In the genomic region with DNA sequence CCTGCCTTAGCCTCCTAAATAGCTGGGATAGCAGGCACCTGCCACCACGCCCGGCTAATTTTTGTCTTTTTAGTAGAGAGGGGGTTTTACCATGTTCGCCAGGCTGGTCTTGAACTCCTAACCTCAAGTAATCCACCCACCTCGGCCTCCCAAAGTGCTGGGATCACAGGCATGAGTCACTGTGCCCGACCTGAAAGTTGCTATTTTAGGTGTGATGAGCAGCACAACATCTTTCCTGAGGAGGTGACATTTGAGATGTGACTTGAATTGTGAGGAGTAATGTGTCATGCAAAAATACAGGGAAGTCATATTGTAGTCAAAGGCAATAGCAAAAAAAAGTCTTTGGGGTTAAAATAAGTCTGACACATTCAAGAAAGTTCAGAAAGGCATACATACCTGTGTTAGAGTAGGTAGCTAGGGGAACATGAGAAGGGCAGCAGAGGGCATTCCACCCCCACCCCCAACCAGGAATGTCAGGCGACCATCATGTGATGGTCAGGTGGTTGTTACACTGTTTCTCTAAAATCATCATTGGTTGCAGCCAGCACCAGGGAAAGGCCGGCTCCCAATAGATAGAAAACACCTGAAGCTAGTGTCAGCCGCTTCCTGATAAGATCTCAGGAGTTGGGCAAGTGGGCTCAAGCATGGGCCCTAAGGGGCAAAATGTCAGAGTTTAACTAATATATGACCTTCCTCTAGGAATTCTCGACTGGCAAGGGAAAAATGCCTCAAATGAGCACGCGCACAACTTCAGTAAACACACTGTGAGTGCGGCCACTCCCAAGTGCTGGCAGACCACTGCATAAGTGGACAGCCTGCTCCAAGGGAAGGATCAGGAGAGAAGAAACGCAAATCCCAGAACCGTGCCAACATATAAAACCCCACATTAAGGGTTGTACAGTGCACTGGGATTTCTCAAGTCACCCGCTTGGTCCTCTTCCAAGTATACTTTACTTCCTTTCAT, we compare ENCODE assay signal across 11 cellular contexts. TPM values are rescaled to one million over a fixed set of nuclear protein-coding genes. Genes with fewer than 3 reads are reported as not detected.
DNase-seq lines count a peak whose midpoint lies in the region; ATAC-seq, FAIRE-seq and TF ChIP-seq lines count a peak whose summit lies in the region.
"Had no signal": no experiment of that assay in that cellular context is flagged by ENCODE, and none has a peak within 500 bp of the region (broad histone marks: within the 10 kb centered on the region; RNA-seq: fewer than 3 reads in every experiment).

A gene with protein sequence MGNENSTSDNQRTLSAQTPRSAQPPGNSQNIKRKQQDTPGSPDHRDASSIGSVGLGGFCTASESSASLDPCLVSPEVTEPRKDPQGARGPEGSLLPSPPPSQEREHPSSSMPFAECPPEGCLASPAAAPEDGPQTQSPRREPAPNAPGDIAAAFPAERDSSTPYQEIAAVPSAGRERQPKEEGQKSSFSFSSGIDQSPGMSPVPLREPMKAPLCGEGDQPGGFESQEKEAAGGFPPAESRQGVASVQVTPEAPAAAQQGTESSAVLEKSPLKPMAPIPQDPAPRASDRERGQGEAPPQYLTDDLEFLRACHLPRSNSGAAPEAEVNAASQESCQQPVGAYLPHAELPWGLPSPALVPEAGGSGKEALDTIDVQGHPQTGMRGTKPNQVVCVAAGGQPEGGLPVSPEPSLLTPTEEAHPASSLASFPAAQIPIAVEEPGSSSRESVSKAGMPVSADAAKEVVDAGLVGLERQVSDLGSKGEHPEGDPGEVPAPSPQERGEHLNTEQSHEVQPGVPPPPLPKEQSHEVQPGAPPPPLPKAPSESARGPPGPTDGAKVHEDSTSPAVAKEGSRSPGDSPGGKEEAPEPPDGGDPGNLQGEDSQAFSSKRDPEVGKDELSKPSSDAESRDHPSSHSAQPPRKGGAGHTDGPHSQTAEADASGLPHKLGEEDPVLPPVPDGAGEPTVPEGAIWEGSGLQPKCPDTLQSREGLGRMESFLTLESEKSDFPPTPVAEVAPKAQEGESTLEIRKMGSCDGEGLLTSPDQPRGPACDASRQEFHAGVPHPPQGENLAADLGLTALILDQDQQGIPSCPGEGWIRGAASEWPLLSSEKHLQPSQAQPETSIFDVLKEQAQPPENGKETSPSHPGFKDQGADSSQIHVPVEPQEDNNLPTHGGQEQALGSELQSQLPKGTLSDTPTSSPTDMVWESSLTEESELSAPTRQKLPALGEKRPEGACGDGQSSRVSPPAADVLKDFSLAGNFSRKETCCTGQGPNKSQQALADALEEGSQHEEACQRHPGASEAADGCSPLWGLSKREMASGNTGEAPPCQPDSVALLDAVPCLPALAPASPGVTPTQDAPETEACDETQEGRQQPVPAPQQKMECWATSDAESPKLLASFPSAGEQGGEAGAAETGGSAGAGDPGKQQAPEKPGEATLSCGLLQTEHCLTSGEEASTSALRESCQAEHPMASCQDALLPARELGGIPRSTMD (N-terminal part only) (plus strand): TSS at position 803 of the 964 bp plus-strand sequence. CDS start 32,819 bp downstream, outside the sequence.

- H3K27ac ChIP-seq in colonic mucosa (no peak within 1 kb of the TSS), small intestine (ENCODE audit: low read depth in 1 of 2, low read length in 1 of 2) (no peak within 1 kb of the TSS)

- no peaks in the 10 kb centered on the region for H3K9me3 ChIP-seq in colonic mucosa
- H3K9me3 ChIP-seq in small intestine (ENCODE audit: control insufficient read depth, low read depth), result peaks cover 2% of the 10 kb centered on the region

- intact Hi-C loops in colonic mucosa (cut with DNase I), result no loop called here

- no peaks in the 10 kb centered on the region for H3K36me3 ChIP-seq in colonic mucosa
- no peaks in the 10 kb centered on the region for H3K36me3 ChIP-seq in small intestine (ENCODE audit: control insufficient read depth in 2 of 2, insufficient read depth in 2 of 2, low read length in 2 of 2)

- DNase-seq in LoVo (ENCODE audit: low spot score) (peak; percentile 5), colonic mucosa (no peak), kidney tubule cell (ENCODE audit: low spot score) (peak; percentile 22), small intestine (no peak), NCI-H82 (lab: John Stamatoyannopoulos, UW) (no peak)
- DNase-seq in stimulated activated CD4-positive, alpha-beta T cell treated with anti-CD3 and anti-CD28 coated beads, Interleukin-4, amount 100 ng/mL, for 4 hours, result no peak
- no peak for DNase-seq in activated CD8-positive, alpha-beta memory T cell treated with anti-CD3 and anti-CD28 coated beads, Interleukin-2, amount 50 U/mL, for 48 hours
- DNase-seq: DMS79, NCI-H526 had no signal

- TF ChIP-seq CTCF in colonic mucosa (IDR thresholded peaks at IDR 0.05), result no peak

- H3K27me3 ChIP-seq in colonic mucosa, result no peaks in the 10 kb centered on the region
- H3K27me3 ChIP-seq in small intestine (ENCODE audit: control insufficient read depth in 2 of 2, insufficient read depth in 2 of 2, low read length in 2 of 2), result no peaks in the 10 kb centered on the region

- 80 to 87% (median 83%) methylated on average over 15 of the region's 15 CpGs for WGBS in small intestine, 3 donors

- H3K9ac ChIP-seq in colonic mucosa (ENCODE audit: low read depth in 2 of 2, low read length in 2 of 2), result peak within 1 kb of the TSS in 1 of 2 donors; percentile 34

- ATAC-seq in GM18517 (IDR thresholded peaks at IDR 0.05; ENCODE audit: unreplicated experiment), result no peak

- no peak for FAIRE-seq in small intestine (lab: Jason Lieb, UNC)

- H3K4me3 ChIP-seq in colonic mucosa (no peak within 1 kb of the TSS), small intestine (ENCODE audit: low read depth in 1 of 2, low read length in 2 of 2) (peak within 1 kb of the TSS in 1 of 2 donors; percentile 38)

- no peaks in the 10 kb centered on the region for H3K4me1 ChIP-seq in colonic mucosa
- no peaks in the 10 kb centered on the region for H3K4me1 ChIP-seq in small intestine (ENCODE audit: control insufficient read depth in 2 of 2, insufficient read depth in 1 of 2, low read depth in 1 of 2, low read length in 1 of 2)

RNA-seq across cellular contexts. Expression of the gene that starts here (rescaled TPM):
- total RNA-seq in colonic mucosa, result 10 to 100 TPM; 90.0 to 93.2 TPM
- 10 to 100 TPM; 28.6 to 99.5 (median 55.4) TPM for polyA plus RNA-seq in small intestine
- total RNA-seq: activated T-helper 2 cell treated with anti-CD3 and anti-CD28 coated beads, Interferon-gamma antibody, Interleukin-2, Interleukin-4, amounts not matched to agents 10 μg/mL and 5 μg/mL and 100 μg/mL, durations not matched to agents 14 hours and 24 hours and 36 hours had no signal

Comparison
In these comparisons a context has a peak if more than half of its experiments do, and no peak if none do; other contexts are left out.
1. DNase-seq: peak in LoVo (single experiment) and kidney tubule cell (single experiment); none in colonic mucosa (single experiment), small intestine (single experiment), stimulated activated CD4-positive, alpha-beta T cell treated with anti-CD3 and anti-CD28 coated beads, Interleukin-4, amount 100 ng/mL, for 4 hours (0 of 2), NCI-H82 (single experiment) and activated CD8-positive, alpha-beta memory T cell treated with anti-CD3 and anti-CD28 coated beads, Interleukin-2, amount 50 U/mL, for 48 hours (single experiment).